Comparison of ENCODE assay signal across 8 cellular contexts in the genomic region with DNA sequence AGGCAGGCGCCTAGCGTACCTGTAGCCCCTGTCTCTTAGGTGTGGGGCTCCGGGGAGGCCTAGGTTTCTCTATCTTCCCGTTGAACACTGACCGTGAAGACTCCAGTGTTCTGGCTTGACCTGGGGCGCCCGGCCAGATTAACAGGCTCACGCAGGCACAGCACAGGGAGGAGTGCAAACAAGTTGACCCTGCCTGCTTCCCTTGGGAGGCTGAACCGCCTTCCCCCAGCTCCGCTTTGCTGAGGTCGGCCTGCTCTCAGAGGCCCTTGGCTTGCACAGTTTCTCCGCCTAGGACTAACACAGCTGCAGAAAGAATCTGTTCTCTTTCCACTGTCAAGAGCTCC. TPM values are rescaled to one million over a fixed set of nuclear protein-coding genes. Genes with fewer than 3 reads are reported as not detected.
DNase-seq lines count a peak whose midpoint lies in the region; ATAC-seq, FAIRE-seq and TF ChIP-seq lines count a peak whose summit lies in the region.

No MANE protein-coding gene starts in this region.

- no peaks in the 10 kb centered on the region for H3K79me2 ChIP-seq in Loucy (ENCODE audit: insufficient read depth, low read length)

- 5 to 10% (median 9%) methylated on average over 12 of the region's 12 CpGs for whole genome bisulfite sequencing in small intestine, 3 donors

- DNase-seq in activated naive CD4-positive, alpha-beta T cell treated with anti-CD3 and anti-CD28 coated beads, Interleukin-2, amount 10 ng/mL, durations not matched to agents 7 days and 5 days = no peak
- no peak for DNase-seq in activated naive CD4-positive, alpha-beta T cell (lab: John Stamatoyannopoulos, UW)
- DNase-seq in MCF 10A (ENCODE audit: unreplicated experiment) (no peak), immature natural killer cell (no peak), small intestine (peak; percentile 52)
- DNase-seq in stimulated activated CD4-positive, alpha-beta T cell treated with anti-CD3 and anti-CD28 coated beads, Interleukin-15, amount 100 ng/mL, for 24 hours = no peak

- H3K9me3 ChIP-seq in Loucy (ENCODE audit: insufficient read depth, low read depth, low read length) (no peaks in the 10 kb centered on the region), small intestine (ENCODE audit: control insufficient read depth, low read depth) (no peaks in the 10 kb centered on the region)

- peaks cover 22% of the 10 kb centered on the region for H3K36me3 Mint-ChIP-seq in activated naive CD4-positive, alpha-beta T cell treated with anti-CD3 and anti-CD28 coated beads, Interleukin-2, amount 10 ng/mL, durations not matched to agents 7 days and 5 days
- H3K36me3 Mint-ChIP-seq in MCF 10A (ENCODE audit: insufficient read depth, unreplicated experiment) (peaks cover 31% of the 10 kb centered on the region), immature natural killer cell (peaks cover 0 to 11% (median 6%) of the 10 kb centered on the region in 3 donors)

- H3F3A ChIP-seq in Loucy (ENCODE audit: low read depth) = 0 out of 2 replicates have a peak, but pooled peaks cover 3% of the 10 kb centered on the region

- H3K27me3 Mint-ChIP-seq in activated naive CD4-positive, alpha-beta T cell treated with anti-CD3 and anti-CD28 coated beads, Interleukin-2, amount 10 ng/mL, durations not matched to agents 7 days and 5 days = peaks cover 4% of the 10 kb centered on the region
- H3K27me3 Mint-ChIP-seq in MCF 10A (ENCODE audit: insufficient read depth, unreplicated experiment) = no peaks in the 10 kb centered on the region
- H3K27me3 Mint-ChIP-seq in immature natural killer cell (ENCODE audit: low read depth in 3 of 3) = peaks cover 0 to 3% (median 0%) of the 10 kb centered on the region in 3 donors

- peak overlapping the region in 1 of 2 donors; percentile 59 for H3K27ac ChIP-seq in small intestine (ENCODE audit: low read depth in 1 of 2, low read length in 1 of 2)

- peak overlapping the region; percentile 66 for H3K9ac ChIP-seq in Loucy (ENCODE audit: low read depth, low read length, poor library complexity, severe bottlenecking)

- no peak for ATAC-seq in HG03457 (IDR thresholded peaks at IDR 0.05; ENCODE audit: unreplicated experiment)

- CTCF ChIA-PET in activated naive CD4-positive, alpha-beta T cell treated with anti-CD3 and anti-CD28 coated beads, Interleukin-2, amount 10 ng/mL, durations not matched to agents 7 days and 5 days (lab: Charles Lee) = interaction anchor here (1.4 kb wide), 1 partner anchor 12 kb away, joined by 4 read pairs; no protein-coding TSS in a partner anchor
- CTCF ChIA-PET in MCF 10A (lab: Yijun Ruan, JAX) = interaction anchor here (0.7 to 1.5 kb wide), 3 partner anchors 14 to 43 kb away, joined by 3 to 8 read pairs (median 4); partner anchors contain the start of gene FAM136A

- H3K4me1 ChIP-seq in Loucy (ENCODE audit: insufficient read depth, low read length, poor library complexity, severe bottlenecking) (peaks cover 10% of the 10 kb centered on the region), small intestine (ENCODE audit: control insufficient read depth in 2 of 2, insufficient read depth in 1 of 2, low read depth in 1 of 2, low read length in 1 of 2) (no peaks in the 10 kb centered on the region)

- H3K27ac Mint-ChIP-seq in activated naive CD4-positive, alpha-beta T cell treated with anti-CD3 and anti-CD28 coated beads, Interleukin-2, amount 10 ng/mL, durations not matched to agents 7 days and 5 days = peak overlapping the region; percentile 75
- H3K27ac Mint-ChIP-seq in MCF 10A (ENCODE audit: low read depth, unreplicated experiment) = peak overlapping the region; percentile 61
- peak overlapping the region; percentile 35 to 82 (median 76) for H3K27ac Mint-ChIP-seq in immature natural killer cell

- peaks cover 51% of the 10 kb centered on the region for H3K4me1 Mint-ChIP-seq in activated naive CD4-positive, alpha-beta T cell treated with anti-CD3 and anti-CD28 coated beads, Interleukin-2, amount 10 ng/mL, durations not matched to agents 7 days and 5 days
- H3K4me1 Mint-ChIP-seq in MCF 10A (ENCODE audit: insufficient read depth, unreplicated experiment) = peaks cover 20% of the 10 kb centered on the region
- H3K4me1 Mint-ChIP-seq in immature natural killer cell = peaks cover 13 to 28% of the 10 kb centered on the region in 2 donors

- H2AFZ ChIP-seq in Loucy (ENCODE audit: low read length) = peak overlapping the region; percentile 79

- no peaks in the 10 kb centered on the region for H3K36me3 ChIP-seq in Loucy (ENCODE audit: insufficient read depth, low read length)
- H3K36me3 ChIP-seq in small intestine (ENCODE audit: control insufficient read depth in 2 of 2, insufficient read depth in 2 of 2, low read length in 2 of 2) = peaks cover 0 to 2% of the 10 kb centered on the region in 2 donors

- H4K20me1 ChIP-seq in Loucy (ENCODE audit: insufficient read depth, low read length, poor library complexity, severe bottlenecking) = no peaks in the 10 kb centered on the region

- no peaks in the 10 kb centered on the region for H3K9me3 Mint-ChIP-seq in activated naive CD4-positive, alpha-beta T cell treated with anti-CD3 and anti-CD28 coated beads, Interleukin-2, amount 10 ng/mL, durations not matched to agents 7 days and 5 days
- H3K9me3 Mint-ChIP-seq in MCF 10A (ENCODE audit: unreplicated experiment) (no peaks in the 10 kb centered on the region), immature natural killer cell (no peaks in the 10 kb centered on the region)

- H3K4me3 Mint-ChIP-seq in activated naive CD4-positive, alpha-beta T cell treated with anti-CD3 and anti-CD28 coated beads, Interleukin-2, amount 10 ng/mL, durations not matched to agents 7 days and 5 days = peak overlapping the region; percentile 79
- peak overlapping the region; percentile 87 for H3K4me3 Mint-ChIP-seq in MCF 10A (ENCODE audit: unreplicated experiment)
- peak overlapping the region; percentile 83 to 94 (median 90) for H3K4me3 Mint-ChIP-seq in immature natural killer cell

- no peaks in the 10 kb centered on the region for H3K9me2 ChIP-seq in Loucy (replicated peaks; ENCODE audit: low read depth, low read length)

- POLR2A ChIA-PET in MCF 10A (lab: Yijun Ruan, JAX) = interaction anchor here (0.8 to 2.7 kb wide), 19 partner anchors 10 to 343 kb away, joined by 3 to 62 read pairs (median 4); partner anchors contain the start of genes C2orf42, MXD1, SNRPG and TIA1

- TF ChIP-seq CTCF in Loucy (conservative IDR thresholded peaks at IDR 0.05; ENCODE audit: low read length) (no peak), MCF 10A (IDR thresholded peaks at IDR 0.05; ENCODE audit: unreplicated experiment) (no peak)

- FAIRE-seq in small intestine (lab: Jason Lieb, UNC) = no peak

- H3K4me2 ChIP-seq in Loucy (ENCODE audit: low read depth, low read length, poor library complexity, severe bottlenecking) = peak overlapping the region; percentile 84

- intact Hi-C loops in MCF 10A (cut with micrococcal nuclease) = no loop called here

- no peaks in the 10 kb centered on the region for H3K27me3 ChIP-seq in Loucy (ENCODE audit: insufficient read depth, low read length, poor library complexity, severe bottlenecking)
- no peaks in the 10 kb centered on the region for H3K27me3 ChIP-seq in small intestine (ENCODE audit: control insufficient read depth in 2 of 2, insufficient read depth in 2 of 2, low read length in 2 of 2)

- BruUV-seq in MCF 10A (replicated peaks; lab: Mats Ljungman, UMichigan) = no TSS peak

- H3K4me3 ChIP-seq in Loucy (ENCODE audit: low read length, poor library complexity, severe bottlenecking) (peak overlapping the region; percentile 82), small intestine (ENCODE audit: low read depth in 1 of 2, low read length in 2 of 2) (peak overlapping the region; percentile 77 to 85)

RNA-seq across cellular contexts. Expression of gene PCYOX1, which starts 0.6 kb away (rescaled TPM):
- total RNA-seq in MCF 10A (2022) = 17.4 and 24.8 TPM in 2 replicates
- polyA plus RNA-seq in immature natural killer cell = 10 to 100 TPM; 19.5 to 25.7 (median 21.8) TPM
- polyA plus RNA-seq in small intestine = 10 to 100 TPM in 1 of 3 donors, 1 to 10 TPM in 2; 3.2 to 17.0 (median 5.6) TPM

RNA-seq across cellular contexts. Expression of gene TIA1, which starts 10.1 kb away (rescaled TPM):
- 75.7 and 83.9 TPM in 2 replicates for total RNA-seq in MCF 10A (2022)
- polyA plus RNA-seq in immature natural killer cell (10 to 100 TPM; 37.1 to 64.3 (median 46.4) TPM), small intestine (10 to 100 TPM; 30.3 to 47.2 (median 31.7) TPM)

RNA-seq across cellular contexts. Expression of gene SNRPG, which starts 35.0 kb away (rescaled TPM):
- 266 and 327 TPM in 2 replicates for total RNA-seq in MCF 10A (2022)
- 100 to 1,000 TPM; 164 to 217 (median 188) TPM for polyA plus RNA-seq in immature natural killer cell
- polyA plus RNA-seq in small intestine = 100 to 1,000 TPM; 183 to 204 (median 188) TPM

RNA-seq across cellular contexts. Expression of gene FAM136A, which starts 43.4 kb away (rescaled TPM):
- total RNA-seq in MCF 10A (2022) = 38.8 and 43.8 TPM in 2 replicates
- 10 to 100 TPM; 38.4 to 68.6 (median 46.1) TPM for polyA plus RNA-seq in immature natural killer cell
- polyA plus RNA-seq in small intestine = 10 to 100 TPM; 58.0 to 61.3 (median 58.1) TPM
